8 cellular contexts compared by ENCODE assay signal in the genomic region with DNA sequence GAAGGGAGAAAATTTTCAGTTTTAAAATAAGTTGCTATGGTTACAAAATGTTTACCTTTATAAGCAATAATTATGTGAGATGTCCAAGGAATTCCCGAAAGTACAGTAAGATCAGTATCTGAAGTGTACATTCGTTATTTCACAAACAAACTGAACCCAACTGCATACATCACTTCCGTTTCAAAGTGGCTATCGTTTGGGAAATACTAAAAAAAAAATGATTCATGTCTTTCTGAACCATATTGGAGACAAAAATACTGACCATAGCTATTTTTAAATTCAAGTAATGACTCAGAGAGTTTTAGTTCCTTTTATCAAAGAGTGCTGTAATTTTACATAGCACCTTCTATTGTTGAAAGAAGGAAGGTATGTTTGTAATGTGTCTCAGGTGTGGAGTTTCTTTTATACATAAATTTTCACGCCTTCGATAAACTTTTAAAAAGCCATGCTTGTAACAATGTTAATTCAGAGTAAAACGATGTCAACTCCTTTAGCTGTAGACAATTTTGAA. TPM values are rescaled to one million over a fixed set of nuclear protein-coding genes. Genes with fewer than 3 reads are reported as not detected.
DNase-seq lines count a peak whose midpoint lies in the region; ATAC-seq and TF ChIP-seq lines count a peak whose summit lies in the region.

No MANE protein-coding gene starts in this region.

- H2AFZ ChIP-seq in fibroblast of lung (ENCODE audit: low read length) = no peak overlapping the region

- 36 to 37% methylated on average over 7 of the region's 7 CpGs for WGBS in aorta, 2 donors

- H3K36me3 ChIP-seq in fibroblast of lung (ENCODE audit: control insufficient read depth, insufficient read depth, low read length) = no peaks in the 10 kb centered on the region
- H3K36me3 ChIP-seq in aorta (ENCODE audit: control insufficient read depth in 1 of 2, insufficient read depth in 2 of 2, low read length in 1 of 2) = no peaks in the 10 kb centered on the region

- no peaks in the 10 kb centered on the region for H4K20me1 ChIP-seq in fibroblast of lung (ENCODE audit: control insufficient read depth, extremely low read depth, insufficient read depth, low read length)

- peak; percentile 72 for DNase-seq in NOMO-1 treated with dmso at 0.1 percent for 144 hours (lab: John Stamatoyannopoulos, UW; ENCODE audit: unreplicated experiment)
- peak; percentile 79 to 80 for DNase-seq in fibroblast of lung (ENCODE audit: low read depth in 2 of 2)
- DNase-seq in aorta = no peak
- no peak for DNase-seq in GOT3 (lab: John Stamatoyannopoulos, UW)
- no peak for DNase-seq in HPDE6-E6E7 (ENCODE audit: extremely low spot score)
- DNase-seq in SHP77 (lab: John Stamatoyannopoulos, UW) = no peak

- no peaks in the 10 kb centered on the region for H3K9me3 ChIP-seq in fibroblast of lung (ENCODE audit: control insufficient read depth, insufficient read depth, low read depth, low read length)
- H3K9me3 ChIP-seq in aorta (ENCODE audit: control insufficient read depth, low read length) = no peaks in the 10 kb centered on the region

- intact Hi-C loops in aorta (cut with DNase I) = loop anchor here in 1 of 2 donors (5.0 kb wide), 2 partner anchors 159 to 174 kb away; no protein-coding TSS in a partner anchor

- H3K9ac ChIP-seq in fibroblast of lung (ENCODE audit: insufficient read depth, low read length) = no peak overlapping the region

- H3K27ac ChIP-seq in fibroblast of lung (ENCODE audit: insufficient read depth, low read length) (peak overlapping the region; percentile 75), aorta (ENCODE audit: low read depth in 1 of 2, low read length in 2 of 2) (no peak overlapping the region)

- no peak overlapping the region for H3K4me3 ChIP-seq in fibroblast of lung (replicated peaks in 1 of 4; ENCODE audit: control extremely low read depth in 1 of 4, insufficient read depth in 1 of 4, low read depth in 3 of 4, low read length in 4 of 4)
- H3K4me3 ChIP-seq in aorta (ENCODE audit: low read length in 2 of 2) = no peak overlapping the region

- no peak for TF ChIP-seq CTCF in fibroblast of lung (conservative IDR thresholded peaks at IDR 0.05 in 1 of 2, IDR thresholded peaks at IDR 0.05 in 1 of 2; ENCODE audit: low read depth in 1 of 2, low read length in 2 of 2)

- H3K27me3 ChIP-seq in fibroblast of lung (ENCODE audit: control insufficient read depth, insufficient read depth, low read length) (no peaks in the 10 kb centered on the region), aorta (ENCODE audit: control insufficient read depth in 1 of 2, insufficient read depth in 2 of 2, low read length in 1 of 2) (no peaks in the 10 kb centered on the region)

- H3K4me1 ChIP-seq in fibroblast of lung (ENCODE audit: control insufficient read depth, extremely low read depth, insufficient read depth, low read length) (no peaks in the 10 kb centered on the region), aorta (ENCODE audit: control insufficient read depth in 1 of 2, insufficient read depth in 2 of 2, low read length in 2 of 2) (peaks cover 0 to 5% of the 10 kb centered on the region in 2 donors)

- peak overlapping the region; percentile 18 for H3K4me2 ChIP-seq in fibroblast of lung (ENCODE audit: extremely low read depth, insufficient read depth, low read length)

- H3K79me2 ChIP-seq in fibroblast of lung (ENCODE audit: control insufficient read depth, insufficient read depth, low read length) = no peaks in the 10 kb centered on the region

- peak; percentile 77 for ATAC-seq in GM18868 (IDR thresholded peaks at IDR 0.05; ENCODE audit: unreplicated experiment)
- ATAC-seq in HG02759 (IDR thresholded peaks at IDR 0.05; ENCODE audit: unreplicated experiment) = peak; percentile 82
- no peak for ATAC-seq in aorta (ENCODE audit: low FRiP score)

RNA-seq across cellular contexts. Expression of gene ANKRD28, which starts 8.0 kb away (rescaled TPM):
- total RNA-seq in fibroblast of lung = 109 and 222 TPM in 2 replicates
- polyA plus RNA-seq in fibroblast of lung = 62.1 and 82.3 TPM in 2 replicates
- 39.0 and 50.1 TPM in 2 replicates for polyA plus RNA-seq in fibroblast of lung (2012)
- polyA minus RNA-seq in fibroblast of lung (ENCODE audit: low replicate concordance) = 43.2 and 64.6 TPM in 2 replicates
- 10 to 100 TPM; 52.7 to 61.3 TPM for total RNA-seq in aorta
- 10 to 100 TPM in 1 of 2 donors, 1 to 10 TPM in 1; 5.6 to 17.8 TPM for polyA plus RNA-seq in aorta

Comparison
In these comparisons a context has a peak if more than half of its experiments do, and no peak if none do; other contexts are left out.
1. DNase-seq: peak in NOMO-1 treated with dmso at 0.1 percent for 144 hours (single experiment) and fibroblast of lung (2 of 2); none in aorta (0 of 2), GOT3 (single experiment), HPDE6-E6E7 (single experiment) and SHP77 (0 of 2).